In genomic region chr22:28395920-28396447, GRCh38 we compare ENCODE assay signal across 1 cellular context.
TF ChIP-seq lines count a peak whose summit lies in the region.

No MANE protein-coding gene starts in this region.

TF ChIP-seq in K562, 482 proteins besides CTCF, POLR2A, EP300 and RAD21 (continued from another document and continues in another):
- TF ChIP-seq NR2C1 (IDR thresholded peaks at IDR 0.05) = no peak
- TF ChIP-seq NR2C1 (tag; IDR thresholded peaks at IDR 0.05) = no peak; the same call in 1 of the 2 replicates
- TF ChIP-seq FOXM1 (IDR thresholded peaks at IDR 0.05; ENCODE audit: low read depth) = peak; percentile 34; the same call in 1 of the 2 replicates
- no peak for TF ChIP-seq FOXM1 (CRISPR knock-in tag; IDR thresholded peaks at IDR 0.05; ENCODE audit: low read depth)
- no peak for TF ChIP-seq RNF219 (CRISPR knock-in tag; IDR thresholded peaks at IDR 0.05)
- peak in 1 of 2 experiments; percentile 94; a peak in 2 of 4 replicates for TF ChIP-seq HDAC1 (IDR thresholded peaks at IDR 0.05)
- TF ChIP-seq, protein P1, sequence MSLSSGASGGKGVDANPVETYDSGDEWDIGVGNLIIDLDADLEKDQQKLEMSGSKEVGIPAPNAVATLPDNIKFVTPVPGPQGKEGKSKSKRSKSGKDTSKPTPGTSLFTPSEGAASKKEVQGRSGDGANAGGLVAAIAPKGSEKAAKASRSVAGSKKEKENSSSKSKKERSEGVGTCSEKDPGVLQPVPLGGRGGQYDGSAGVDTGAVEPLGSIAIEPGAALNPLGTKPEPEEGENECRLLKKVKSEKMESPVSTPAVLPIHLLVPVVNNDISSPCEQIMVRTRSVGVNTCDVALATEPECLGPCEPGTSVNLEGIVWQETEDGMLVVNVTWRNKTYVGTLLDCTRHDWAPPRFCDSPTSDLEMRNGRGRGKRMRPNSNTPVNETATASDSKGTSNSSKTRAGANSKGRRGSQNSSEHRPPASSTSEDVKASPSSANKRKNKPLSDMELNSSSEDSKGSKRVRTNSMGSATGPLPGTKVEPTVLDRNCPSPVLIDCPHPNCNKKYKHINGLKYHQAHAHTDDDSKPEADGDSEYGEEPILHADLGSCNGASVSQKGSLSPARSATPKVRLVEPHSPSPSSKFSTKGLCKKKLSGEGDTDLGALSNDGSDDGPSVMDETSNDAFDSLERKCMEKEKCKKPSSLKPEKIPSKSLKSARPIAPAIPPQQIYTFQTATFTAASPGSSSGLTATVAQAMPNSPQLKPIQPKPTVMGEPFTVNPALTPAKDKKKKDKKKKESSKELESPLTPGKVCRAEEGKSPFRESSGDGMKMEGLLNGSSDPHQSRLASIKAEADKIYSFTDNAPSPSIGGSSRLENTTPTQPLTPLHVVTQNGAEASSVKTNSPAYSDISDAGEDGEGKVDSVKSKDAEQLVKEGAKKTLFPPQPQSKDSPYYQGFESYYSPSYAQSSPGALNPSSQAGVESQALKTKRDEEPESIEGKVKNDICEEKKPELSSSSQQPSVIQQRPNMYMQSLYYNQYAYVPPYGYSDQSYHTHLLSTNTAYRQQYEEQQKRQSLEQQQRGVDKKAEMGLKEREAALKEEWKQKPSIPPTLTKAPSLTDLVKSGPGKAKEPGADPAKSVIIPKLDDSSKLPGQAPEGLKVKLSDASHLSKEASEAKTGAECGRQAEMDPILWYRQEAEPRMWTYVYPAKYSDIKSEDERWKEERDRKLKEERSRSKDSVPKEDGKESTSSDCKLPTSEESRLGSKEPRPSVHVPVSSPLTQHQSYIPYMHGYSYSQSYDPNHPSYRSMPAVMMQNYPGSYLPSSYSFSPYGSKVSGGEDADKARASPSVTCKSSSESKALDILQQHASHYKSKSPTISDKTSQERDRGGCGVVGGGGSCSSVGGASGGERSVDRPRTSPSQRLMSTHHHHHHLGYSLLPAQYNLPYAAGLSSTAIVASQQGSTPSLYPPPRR (CRISPR knock-in tag; IDR thresholded peaks at IDR 0.05; ENCODE audit: borderline replicate concordance) = no peak
- no peak for TF ChIP-seq ZNF3 (CRISPR knock-in tag; IDR thresholded peaks at IDR 0.05)
- TF ChIP-seq LEF1 (IDR thresholded peaks at IDR 0.05) = peak; percentile 86
- TF ChIP-seq, protein P2, sequence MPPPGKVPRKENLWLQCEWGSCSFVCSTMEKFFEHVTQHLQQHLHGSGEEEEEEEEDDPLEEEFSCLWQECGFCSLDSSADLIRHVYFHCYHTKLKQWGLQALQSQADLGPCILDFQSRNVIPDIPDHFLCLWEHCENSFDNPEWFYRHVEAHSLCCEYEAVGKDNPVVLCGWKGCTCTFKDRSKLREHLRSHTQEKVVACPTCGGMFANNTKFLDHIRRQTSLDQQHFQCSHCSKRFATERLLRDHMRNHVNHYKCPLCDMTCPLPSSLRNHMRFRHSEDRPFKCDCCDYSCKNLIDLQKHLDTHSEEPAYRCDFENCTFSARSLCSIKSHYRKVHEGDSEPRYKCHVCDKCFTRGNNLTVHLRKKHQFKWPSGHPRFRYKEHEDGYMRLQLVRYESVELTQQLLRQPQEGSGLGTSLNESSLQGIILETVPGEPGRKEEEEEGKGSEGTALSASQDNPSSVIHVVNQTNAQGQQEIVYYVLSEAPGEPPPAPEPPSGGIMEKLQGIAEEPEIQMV (tag; conservative IDR thresholded peaks at IDR 0.05; ENCODE audit: low read depth) = no peak
- TF ChIP-seq, protein P3, sequence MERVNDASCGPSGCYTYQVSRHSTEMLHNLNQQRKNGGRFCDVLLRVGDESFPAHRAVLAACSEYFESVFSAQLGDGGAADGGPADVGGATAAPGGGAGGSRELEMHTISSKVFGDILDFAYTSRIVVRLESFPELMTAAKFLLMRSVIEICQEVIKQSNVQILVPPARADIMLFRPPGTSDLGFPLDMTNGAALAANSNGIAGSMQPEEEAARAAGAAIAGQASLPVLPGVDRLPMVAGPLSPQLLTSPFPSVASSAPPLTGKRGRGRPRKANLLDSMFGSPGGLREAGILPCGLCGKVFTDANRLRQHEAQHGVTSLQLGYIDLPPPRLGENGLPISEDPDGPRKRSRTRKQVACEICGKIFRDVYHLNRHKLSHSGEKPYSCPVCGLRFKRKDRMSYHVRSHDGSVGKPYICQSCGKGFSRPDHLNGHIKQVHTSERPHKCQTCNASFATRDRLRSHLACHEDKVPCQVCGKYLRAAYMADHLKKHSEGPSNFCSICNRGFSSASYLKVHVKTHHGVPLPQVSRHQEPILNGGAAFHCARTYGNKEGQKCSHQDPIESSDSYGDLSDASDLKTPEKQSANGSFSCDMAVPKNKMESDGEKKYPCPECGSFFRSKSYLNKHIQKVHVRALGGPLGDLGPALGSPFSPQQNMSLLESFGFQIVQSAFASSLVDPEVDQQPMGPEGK (CRISPR knock-in tag; IDR thresholded peaks at IDR 0.05; ENCODE audit: borderline replicate concordance) = no peak
- no peak for TF ChIP-seq ZNF592 (IDR thresholded peaks at IDR 0.05)
- TF ChIP-seq MTA3 (IDR thresholded peaks at IDR 0.05; ENCODE audit: borderline replicate concordance) = no peak
- peak; percentile 70 for TF ChIP-seq MEIS2 (IDR thresholded peaks at IDR 0.05; ENCODE audit: partially characterized antibody)
- TF ChIP-seq MED1 (CRISPR knock-in tag; IDR thresholded peaks at IDR 0.05; ENCODE audit: borderline replicate concordance) = no peak
- no peak for TF ChIP-seq ZNF445 (CRISPR knock-in tag; IDR thresholded peaks at IDR 0.05; ENCODE audit: low read depth)
- no peak for TF ChIP-seq PTBP1 (IDR thresholded peaks at IDR 0.05; ENCODE audit: low read depth, low read length)
- no peak for TF ChIP-seq NR3C1 (CRISPR knock-in tag; IDR thresholded peaks at IDR 0.05)
- TF ChIP-seq, protein P4, sequence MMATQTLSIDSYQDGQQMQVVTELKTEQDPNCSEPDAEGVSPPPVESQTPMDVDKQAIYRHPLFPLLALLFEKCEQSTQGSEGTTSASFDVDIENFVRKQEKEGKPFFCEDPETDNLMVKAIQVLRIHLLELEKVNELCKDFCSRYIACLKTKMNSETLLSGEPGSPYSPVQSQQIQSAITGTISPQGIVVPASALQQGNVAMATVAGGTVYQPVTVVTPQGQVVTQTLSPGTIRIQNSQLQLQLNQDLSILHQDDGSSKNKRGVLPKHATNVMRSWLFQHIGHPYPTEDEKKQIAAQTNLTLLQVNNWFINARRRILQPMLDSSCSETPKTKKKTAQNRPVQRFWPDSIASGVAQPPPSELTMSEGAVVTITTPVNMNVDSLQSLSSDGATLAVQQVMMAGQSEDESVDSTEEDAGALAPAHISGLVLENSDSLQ (IDR thresholded peaks at IDR 0.05) = peak; percentile 45
- TF ChIP-seq ZBED1 (IDR thresholded peaks at IDR 0.05) = no peak
- no peak for TF ChIP-seq FIP1L1 (IDR thresholded peaks at IDR 0.05; ENCODE audit: low read depth, low read length, poor library complexity, severe bottlenecking)
- peak; percentile 75 for TF ChIP-seq FOSL1 (tag; conservative IDR thresholded peaks at IDR 0.05)
- TF ChIP-seq ZNF280B (CRISPR knock-in tag; IDR thresholded peaks at IDR 0.05) = no peak
- no peak for TF ChIP-seq ZNF347 (CRISPR knock-in tag; IDR thresholded peaks at IDR 0.05; ENCODE audit: low read depth)
- TF ChIP-seq EP400 (IDR thresholded peaks at IDR 0.05) = no peak
- no peak for TF ChIP-seq ZNF551 (CRISPR knock-in tag; IDR thresholded peaks at IDR 0.05)
- TF ChIP-seq SOX6 (IDR thresholded peaks at IDR 0.05) = peak; percentile 38; the same call in 1 of the 2 replicates
- no peak for TF ChIP-seq SUPT5H (IDR thresholded peaks at IDR 0.05)
- TF ChIP-seq MCM7 (IDR thresholded peaks at IDR 0.05) = no peak
- no peak for TF ChIP-seq MECOM (CRISPR knock-in tag; IDR thresholded peaks at IDR 0.05)
- peak; percentile 83 for TF ChIP-seq CBFA2T3 (IDR thresholded peaks at IDR 0.05)
- no peak for TF ChIP-seq ZNF239 (CRISPR knock-in tag; IDR thresholded peaks at IDR 0.05)
- TF ChIP-seq TCF7 (IDR thresholded peaks at IDR 0.05; ENCODE audit: borderline replicate concordance) = peak; percentile 94
- TF ChIP-seq C11orf30 (IDR thresholded peaks at IDR 0.05; ENCODE audit: low read depth) = no peak
- TF ChIP-seq NONO (IDR thresholded peaks at IDR 0.05; ENCODE audit: low read depth in 2 of 2, low read length in 1 of 2) = no peak
- no peak for TF ChIP-seq RHOXF2B (CRISPR knock-in tag; conservative IDR thresholded peaks at IDR 0.05)
- TF ChIP-seq JUND (IDR thresholded peaks at IDR 0.05; ENCODE audit: borderline replicate concordance, low read depth, low read length) = peak; percentile 57; the same call in 1 of the 2 replicates
- TF ChIP-seq JUND (tag; IDR thresholded peaks at IDR 0.05; ENCODE audit: borderline replicate concordance, low read depth, low read length) = no peak; the same call in 2 of the 3 replicates
- TF ChIP-seq, protein P5, sequence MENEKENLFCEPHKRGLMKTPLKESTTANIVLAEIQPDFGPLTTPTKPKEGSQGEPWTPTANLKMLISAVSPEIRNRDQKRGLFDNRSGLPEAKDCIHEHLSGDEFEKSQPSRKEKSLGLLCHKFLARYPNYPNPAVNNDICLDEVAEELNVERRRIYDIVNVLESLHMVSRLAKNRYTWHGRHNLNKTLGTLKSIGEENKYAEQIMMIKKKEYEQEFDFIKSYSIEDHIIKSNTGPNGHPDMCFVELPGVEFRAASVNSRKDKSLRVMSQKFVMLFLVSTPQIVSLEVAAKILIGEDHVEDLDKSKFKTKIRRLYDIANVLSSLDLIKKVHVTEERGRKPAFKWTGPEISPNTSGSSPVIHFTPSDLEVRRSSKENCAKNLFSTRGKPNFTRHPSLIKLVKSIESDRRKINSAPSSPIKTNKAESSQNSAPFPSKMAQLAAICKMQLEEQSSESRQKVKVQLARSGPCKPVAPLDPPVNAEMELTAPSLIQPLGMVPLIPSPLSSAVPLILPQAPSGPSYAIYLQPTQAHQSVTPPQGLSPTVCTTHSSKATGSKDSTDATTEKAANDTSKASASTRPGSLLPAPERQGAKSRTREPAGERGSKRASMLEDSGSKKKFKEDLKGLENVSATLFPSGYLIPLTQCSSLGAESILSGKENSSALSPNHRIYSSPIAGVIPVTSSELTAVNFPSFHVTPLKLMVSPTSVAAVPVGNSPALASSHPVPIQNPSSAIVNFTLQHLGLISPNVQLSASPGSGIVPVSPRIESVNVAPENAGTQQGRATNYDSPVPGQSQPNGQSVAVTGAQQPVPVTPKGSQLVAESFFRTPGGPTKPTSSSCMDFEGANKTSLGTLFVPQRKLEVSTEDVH (IDR thresholded peaks at IDR 0.05; ENCODE audit: low read depth, partially characterized antibody) = no peak
- TF ChIP-seq, protein P6, sequence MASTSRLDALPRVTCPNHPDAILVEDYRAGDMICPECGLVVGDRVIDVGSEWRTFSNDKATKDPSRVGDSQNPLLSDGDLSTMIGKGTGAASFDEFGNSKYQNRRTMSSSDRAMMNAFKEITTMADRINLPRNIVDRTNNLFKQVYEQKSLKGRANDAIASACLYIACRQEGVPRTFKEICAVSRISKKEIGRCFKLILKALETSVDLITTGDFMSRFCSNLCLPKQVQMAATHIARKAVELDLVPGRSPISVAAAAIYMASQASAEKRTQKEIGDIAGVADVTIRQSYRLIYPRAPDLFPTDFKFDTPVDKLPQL (IDR thresholded peaks at IDR 0.05; ENCODE audit: extremely low read depth, insufficient read length) = no peak
- no peak for TF ChIP-seq MYC (IDR thresholded peaks at IDR 0.05; ENCODE audit: low read depth, low read length)
- no peak for TF ChIP-seq MYC (CRISPR knock-in tag; IDR thresholded peaks at IDR 0.05; ENCODE audit: borderline replicate concordance, low read depth)
- peak; percentile 95 for TF ChIP-seq HDAC2 (IDR thresholded peaks at IDR 0.05)
- no peak for TF ChIP-seq GTF2A2 (tag; IDR thresholded peaks at IDR 0.05)
- TF ChIP-seq HMGN3 (IDR thresholded peaks at IDR 0.05; ENCODE audit: borderline replicate concordance, extremely low read depth, insufficient read length, low read depth, low read length) = no peak
